ENCODE assay signal across 10 cellular contexts in genomic region chr14:104003616-104004015, GRCh38.
"Had no signal": no experiment of that assay in that cellular context is flagged by ENCODE, and none has a peak within 500 bp of the region (broad histone marks: within the 10 kb centered on the region; RNA-seq: fewer than 3 reads in every experiment).

No MANE protein-coding gene starts in this region.

- H3K27ac ChIP-seq: GM23248, HL-60 had no signal

- H3K4me1 ChIP-seq: HAP-1 had no signal

- H2AFZ ChIP-seq: GM23248 had no signal

- H3K9ac ChIP-seq: GM23248 had no signal

- DNase-seq: GM23248, GOT3, H7, HFFc6, KG1 had no signal

- H3K9me3 ChIP-seq: HAP-1 had no signal

- ATAC-seq: HCT116, HepG2, K562 had no signal

- H3K36me3 ChIP-seq: HAP-1 had no signal

- H3K4me3 ChIP-seq: GM23248, HAP-1, K562 had no signal
